12 cellular contexts compared by ENCODE assay signal in the genomic region with DNA sequence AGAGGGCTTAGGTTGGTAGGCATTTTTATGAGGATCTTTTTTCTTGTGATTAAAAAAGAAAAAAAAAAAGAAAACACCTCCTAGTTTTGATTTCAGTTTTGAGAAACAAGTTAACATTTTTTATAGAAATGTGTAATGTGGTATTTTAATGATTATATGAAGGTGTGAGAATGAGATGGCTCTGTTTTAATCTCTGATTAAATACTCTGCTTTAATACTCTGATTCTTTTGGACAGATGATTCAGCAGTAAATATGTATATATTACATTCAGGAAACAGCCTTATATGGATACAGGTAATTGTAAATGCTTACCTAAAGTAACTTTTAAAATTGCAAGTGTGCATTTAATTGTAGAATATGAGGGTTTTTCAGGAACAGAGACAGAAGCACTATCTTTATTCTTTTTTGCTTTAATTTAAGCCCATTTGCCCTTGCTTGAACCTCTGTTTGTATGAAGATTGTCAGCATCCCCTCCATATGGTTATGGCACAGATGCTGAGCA.
A peak's percentile ranks its signal among the peaks of the same experiment; 100 is the strongest.
DNase-seq lines count a peak whose midpoint lies in the region; ATAC-seq and TF ChIP-seq lines count a peak whose summit lies in the region.
"Had no signal": no experiment of that assay in that cellular context is flagged by ENCODE, and none has a peak within 500 bp of the region (broad histone marks: within the 10 kb centered on the region; RNA-seq: fewer than 3 reads in every experiment).

No MANE protein-coding gene starts in this region.

- intact Hi-C loops in activated CD4-positive, alpha-beta T cell treated with anti-CD3 and anti-CD28 coated beads for 36 hours (cut with DNase I, micrococcal nuclease): no loop called here

- H3K4me1 ChIP-seq in BLaER1: peaks cover 60% of the 10 kb centered on the region
- peaks cover 55% of the 10 kb centered on the region for H3K4me1 ChIP-seq in OCI-LY3 (ENCODE audit: low read length)

- CTCF ChIA-PET in activated CD4-positive, alpha-beta T cell treated with anti-CD3 and anti-CD28 coated beads for 36 hours (lab: Charles Lee): interaction anchor here (0.6 to 2.5 kb wide), 6 partner anchors 9 to 241 kb away, joined by 3 to 7 read pairs (median 4); no protein-coding TSS in a partner anchor

- H4K20me1 ChIP-seq in BLaER1 (peaks cover 95% of the 10 kb centered on the region), OCI-LY3 (ENCODE audit: insufficient read depth, low read length) (peaks cover 60% of the 10 kb centered on the region)

- TF ChIP-seq CTCF in OCI-LY3 (IDR thresholded peaks at IDR 0.05; ENCODE audit: low read depth, low read length): no peak

- no peak overlapping the region for H3K4me3 Mint-ChIP-seq in activated CD4-positive, alpha-beta T cell treated with anti-CD3 and anti-CD28 coated beads for 36 hours
- H3K4me3 Mint-ChIP-seq in natural killer cell treated with Interleukin-12 subunit alpha and Interleukin-12 subunit beta and Interleukin-15 and Interleukin-18, amount 100 ng/mL, for 72 hours: no peak overlapping the region

- H3K36me3 ChIP-seq in BLaER1 (peaks cover 86% of the 10 kb centered on the region), OCI-LY3 (replicated peaks; ENCODE audit: low read depth, low read length) (peaks cover 66% of the 10 kb centered on the region)

- no peaks in the 10 kb centered on the region for H3K27me3 Mint-ChIP-seq in activated CD4-positive, alpha-beta T cell treated with anti-CD3 and anti-CD28 coated beads for 36 hours
- no peaks in the 10 kb centered on the region for H3K27me3 Mint-ChIP-seq in natural killer cell treated with Interleukin-12 subunit alpha and Interleukin-12 subunit beta and Interleukin-15 and Interleukin-18, amount 100 ng/mL, for 72 hours

- DNase-seq in activated CD4-positive, alpha-beta T cell treated with anti-CD3 and anti-CD28 coated beads for 36 hours: no peak
- no peak for DNase-seq in activated CD4-positive, alpha-beta T cell treated with anti-CD3 and anti-CD28 coated beads for 48 hours
- DNase-seq in natural killer cell treated with Interleukin-12 subunit alpha and Interleukin-12 subunit beta and Interleukin-15 and Interleukin-18, amount 100 ng/mL, for 72 hours (ENCODE audit: low spot score): no peak
- DNase-seq in COLO829 (ENCODE audit: low spot score) (no peak), NCI-H748 treated with DMSO at 0.1 percent for 48 hours (lab: John Stamatoyannopoulos, UW) (no peak)
- DNase-seq: EL, NCI-H2029, NCI-H510A, SIG-M5 had no signal

- H3K27me3 ChIP-seq in BLaER1 (no peaks in the 10 kb centered on the region), OCI-LY3 (ENCODE audit: low read depth, low read length) (no peaks in the 10 kb centered on the region)

- ATAC-seq in activated CD4-positive, alpha-beta T cell treated with anti-CD3 and anti-CD28 coated beads for 36 hours: peak; percentile 33
- no peak for ATAC-seq in natural killer cell treated with Interleukin-12 subunit alpha and Interleukin-12 subunit beta and Interleukin-15 and Interleukin-18, amount 100 ng/mL, for 72 hours
- no peak for ATAC-seq in HG02870 (IDR thresholded peaks at IDR 0.05; ENCODE audit: unreplicated experiment)

- H3K4me2 ChIP-seq in BLaER1 (peak overlapping the region; percentile 52), OCI-LY3 (ENCODE audit: low read length) (no peak overlapping the region)

- H3K36me3 Mint-ChIP-seq in activated CD4-positive, alpha-beta T cell treated with anti-CD3 and anti-CD28 coated beads for 36 hours (ENCODE audit: low read depth): peaks cover 25% of the 10 kb centered on the region
- peaks cover 6% of the 10 kb centered on the region for H3K36me3 Mint-ChIP-seq in natural killer cell treated with Interleukin-12 subunit alpha and Interleukin-12 subunit beta and Interleukin-15 and Interleukin-18, amount 100 ng/mL, for 72 hours

- H3K9me3 ChIP-seq in BLaER1: no peaks in the 10 kb centered on the region
- H3K9me3 ChIP-seq in OCI-LY3 (ENCODE audit: insufficient read depth, low read length): no peaks in the 10 kb centered on the region

- no peak overlapping the region; the same call in 1 of the 2 replicates for H3K9ac ChIP-seq in BLaER1
- H3K9ac ChIP-seq in OCI-LY3 (ENCODE audit: low read length): no peak overlapping the region

- peaks cover 75% of the 10 kb centered on the region for H3K79me2 ChIP-seq in OCI-LY3 (ENCODE audit: low read length)

- no peak overlapping the region for H2AFZ ChIP-seq in OCI-LY3 (ENCODE audit: low read depth, low read length)

- H3K4me3 ChIP-seq in BLaER1 (no peak overlapping the region), OCI-LY3 (ENCODE audit: low read length) (no peak overlapping the region)

- peak overlapping the region; percentile 58 for H3K27ac ChIP-seq in BLaER1
- peak overlapping the region; percentile 3; the same call in 1 of the 2 replicates for H3K27ac ChIP-seq in OCI-LY3 (ENCODE audit: low read length)

- POLR2A ChIA-PET in activated CD4-positive, alpha-beta T cell treated with anti-CD3 and anti-CD28 coated beads for 36 hours (lab: Charles Lee): no interaction called here

- peaks cover 28% of the 10 kb centered on the region for H3K4me1 Mint-ChIP-seq in activated CD4-positive, alpha-beta T cell treated with anti-CD3 and anti-CD28 coated beads for 36 hours
- H3K4me1 Mint-ChIP-seq in natural killer cell treated with Interleukin-12 subunit alpha and Interleukin-12 subunit beta and Interleukin-15 and Interleukin-18, amount 100 ng/mL, for 72 hours (ENCODE audit: low read depth in 2 of 2): peaks cover 5 to 8% of the 10 kb centered on the region in 2 donors

- H3K9me3 Mint-ChIP-seq in activated CD4-positive, alpha-beta T cell treated with anti-CD3 and anti-CD28 coated beads for 36 hours (ENCODE audit: low read depth): no peaks in the 10 kb centered on the region
- no peaks in the 10 kb centered on the region for H3K9me3 Mint-ChIP-seq in natural killer cell treated with Interleukin-12 subunit alpha and Interleukin-12 subunit beta and Interleukin-15 and Interleukin-18, amount 100 ng/mL, for 72 hours

- H3K27ac Mint-ChIP-seq in activated CD4-positive, alpha-beta T cell treated with anti-CD3 and anti-CD28 coated beads for 36 hours: peak overlapping the region; percentile 47
- H3K27ac Mint-ChIP-seq in natural killer cell treated with Interleukin-12 subunit alpha and Interleukin-12 subunit beta and Interleukin-15 and Interleukin-18, amount 100 ng/mL, for 72 hours: peak overlapping the region; percentile 46 to 62
